In the genomic region with DNA sequence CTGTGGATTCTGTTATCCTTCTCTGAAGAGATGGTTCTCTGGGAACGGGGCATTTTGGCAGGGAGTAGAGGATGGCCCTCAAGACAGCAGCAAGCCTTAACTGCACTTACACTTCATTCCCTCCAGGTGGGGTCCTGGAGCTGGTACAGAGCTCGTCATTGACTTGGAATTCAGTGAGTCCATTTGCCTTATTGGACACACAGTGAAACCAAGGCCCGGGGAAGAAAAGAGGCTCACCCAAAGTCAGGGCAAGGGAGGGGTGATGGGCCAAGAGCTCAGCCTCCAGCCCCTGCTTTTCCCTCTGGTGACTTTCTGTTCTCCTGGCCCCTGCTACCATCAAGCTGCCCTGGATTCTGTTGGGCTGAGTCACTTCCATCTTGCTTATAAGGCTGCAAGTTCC, we compare ENCODE assay signal across 1 cellular context.
TF ChIP-seq lines count a peak whose summit lies in the region.

No MANE protein-coding gene starts in this region.

TF ChIP-seq in K562, 482 proteins besides CTCF, POLR2A, EP300 and RAD21 (continued from another document):
- TF ChIP-seq, protein P1, sequence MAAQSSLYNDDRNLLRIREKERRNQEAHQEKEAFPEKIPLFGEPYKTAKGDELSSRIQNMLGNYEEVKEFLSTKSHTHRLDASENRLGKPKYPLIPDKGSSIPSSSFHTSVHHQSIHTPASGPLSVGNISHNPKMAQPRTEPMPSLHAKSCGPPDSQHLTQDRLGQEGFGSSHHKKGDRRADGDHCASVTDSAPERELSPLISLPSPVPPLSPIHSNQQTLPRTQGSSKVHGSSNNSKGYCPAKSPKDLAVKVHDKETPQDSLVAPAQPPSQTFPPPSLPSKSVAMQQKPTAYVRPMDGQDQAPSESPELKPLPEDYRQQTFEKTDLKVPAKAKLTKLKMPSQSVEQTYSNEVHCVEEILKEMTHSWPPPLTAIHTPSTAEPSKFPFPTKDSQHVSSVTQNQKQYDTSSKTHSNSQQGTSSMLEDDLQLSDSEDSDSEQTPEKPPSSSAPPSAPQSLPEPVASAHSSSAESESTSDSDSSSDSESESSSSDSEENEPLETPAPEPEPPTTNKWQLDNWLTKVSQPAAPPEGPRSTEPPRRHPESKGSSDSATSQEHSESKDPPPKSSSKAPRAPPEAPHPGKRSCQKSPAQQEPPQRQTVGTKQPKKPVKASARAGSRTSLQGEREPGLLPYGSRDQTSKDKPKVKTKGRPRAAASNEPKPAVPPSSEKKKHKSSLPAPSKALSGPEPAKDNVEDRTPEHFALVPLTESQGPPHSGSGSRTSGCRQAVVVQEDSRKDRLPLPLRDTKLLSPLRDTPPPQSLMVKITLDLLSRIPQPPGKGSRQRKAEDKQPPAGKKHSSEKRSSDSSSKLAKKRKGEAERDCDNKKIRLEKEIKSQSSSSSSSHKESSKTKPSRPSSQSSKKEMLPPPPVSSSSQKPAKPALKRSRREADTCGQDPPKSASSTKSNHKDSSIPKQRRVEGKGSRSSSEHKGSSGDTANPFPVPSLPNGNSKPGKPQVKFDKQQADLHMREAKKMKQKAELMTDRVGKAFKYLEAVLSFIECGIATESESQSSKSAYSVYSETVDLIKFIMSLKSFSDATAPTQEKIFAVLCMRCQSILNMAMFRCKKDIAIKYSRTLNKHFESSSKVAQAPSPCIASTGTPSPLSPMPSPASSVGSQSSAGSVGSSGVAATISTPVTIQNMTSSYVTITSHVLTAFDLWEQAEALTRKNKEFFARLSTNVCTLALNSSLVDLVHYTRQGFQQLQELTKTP (IDR thresholded peaks at IDR 0.05; ENCODE audit: low read depth in 1 of 2, partially characterized antibody in 2 of 2) = no peak
- TF ChIP-seq PML (IDR thresholded peaks at IDR 0.05; ENCODE audit: low read length) (no peak), ZNF518B (CRISPR knock-in tag; IDR thresholded peaks at IDR 0.05) (no peak), NRF1 (conservative IDR thresholded peaks at IDR 0.05 in 1 of 2, IDR thresholded peaks at IDR 0.05 in 1 of 2) (no peak), HDAC8 (tag; IDR thresholded peaks at IDR 0.05) (no peak), TARDBP (IDR thresholded peaks at IDR 0.05) (no peak), FOXP1 (CRISPR knock-in tag; IDR thresholded peaks at IDR 0.05) (no peak), ELF1 (tag; IDR thresholded peaks at IDR 0.05) (no peak), HIVEP1 (CRISPR knock-in tag; IDR thresholded peaks at IDR 0.05) (no peak), ZNF407 (IDR thresholded peaks at IDR 0.05; ENCODE audit: low read depth) (no peak), RFX1 (IDR thresholded peaks at IDR 0.05) (no peak), LCOR (CRISPR knock-in tag; IDR thresholded peaks at IDR 0.05) (no peak), STAG1 (CRISPR knock-in tag; IDR thresholded peaks at IDR 0.05; ENCODE audit: borderline replicate concordance) (peak; percentile 73; the same call in 1 of the 2 replicates), RUNX1 (IDR thresholded peaks at IDR 0.05; ENCODE audit: low read depth) (no peak), RBM17 (IDR thresholded peaks at IDR 0.05; ENCODE audit: borderline replicate concordance, low read depth, low read length) (no peak), ZNF778 (CRISPR knock-in tag; IDR thresholded peaks at IDR 0.05) (no peak), FOXP4 (CRISPR knock-in tag; IDR thresholded peaks at IDR 0.05; ENCODE audit: borderline replicate concordance) (no peak), SREBF2 (CRISPR knock-in tag; IDR thresholded peaks at IDR 0.05) (no peak), ZNF124 (CRISPR knock-in tag; IDR thresholded peaks at IDR 0.05) (no peak), ZNF445 (CRISPR knock-in tag; IDR thresholded peaks at IDR 0.05; ENCODE audit: low read depth) (no peak), ZKSCAN3 (CRISPR knock-in tag; IDR thresholded peaks at IDR 0.05) (no peak), YBX1 (IDR thresholded peaks at IDR 0.05) (no peak), PURB (CRISPR knock-in tag; IDR thresholded peaks at IDR 0.05; ENCODE audit: low read depth) (no peak), SMC3 (conservative IDR thresholded peaks at IDR 0.05; ENCODE audit: insufficient read depth, low read depth, low read length) (peak; percentile 80)
- TF ChIP-seq, protein P2, sequence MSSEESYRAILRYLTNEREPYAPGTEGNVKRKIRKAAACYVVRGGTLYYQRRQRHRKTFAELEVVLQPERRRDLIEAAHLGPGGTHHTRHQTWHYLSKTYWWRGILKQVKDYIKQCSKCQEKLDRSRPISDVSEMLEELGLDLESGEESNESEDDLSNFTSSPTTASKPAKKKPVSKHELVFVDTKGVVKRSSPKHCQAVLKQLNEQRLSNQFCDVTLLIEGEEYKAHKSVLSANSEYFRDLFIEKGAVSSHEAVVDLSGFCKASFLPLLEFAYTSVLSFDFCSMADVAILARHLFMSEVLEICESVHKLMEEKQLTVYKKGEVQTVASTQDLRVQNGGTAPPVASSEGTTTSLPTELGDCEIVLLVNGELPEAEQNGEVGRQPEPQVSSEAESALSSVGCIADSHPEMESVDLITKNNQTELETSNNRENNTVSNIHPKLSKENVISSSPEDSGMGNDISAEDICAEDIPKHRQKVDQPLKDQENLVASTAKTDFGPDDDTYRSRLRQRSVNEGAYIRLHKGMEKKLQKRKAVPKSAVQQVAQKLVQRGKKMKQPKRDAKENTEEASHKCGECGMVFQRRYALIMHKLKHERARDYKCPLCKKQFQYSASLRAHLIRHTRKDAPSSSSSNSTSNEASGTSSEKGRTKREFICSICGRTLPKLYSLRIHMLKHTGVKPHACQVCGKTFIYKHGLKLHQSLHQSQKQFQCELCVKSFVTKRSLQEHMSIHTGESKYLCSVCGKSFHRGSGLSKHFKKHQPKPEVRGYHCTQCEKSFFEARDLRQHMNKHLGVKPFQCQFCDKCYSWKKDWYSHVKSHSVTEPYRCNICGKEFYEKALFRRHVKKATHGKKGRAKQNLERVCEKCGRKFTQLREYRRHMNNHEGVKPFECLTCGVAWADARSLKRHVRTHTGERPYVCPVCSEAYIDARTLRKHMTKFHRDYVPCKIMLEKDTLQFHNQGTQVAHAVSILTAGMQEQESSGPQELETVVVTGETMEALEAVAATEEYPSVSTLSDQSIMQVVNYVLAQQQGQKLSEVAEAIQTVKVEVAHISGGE (CRISPR knock-in tag; IDR thresholded peaks at IDR 0.05) = no peak
